ENCODE assay signal across 19 cellular contexts in genomic region chr16:21994856-21995465, GRCh38. TPM values are rescaled to one million over a fixed set of nuclear protein-coding genes. Genes with fewer than 3 reads are reported as not detected.
DNase-seq lines count a peak whose midpoint lies in the region; ATAC-seq, FAIRE-seq and TF ChIP-seq lines count a peak whose summit lies in the region.
"Had no signal": no experiment of that assay in that cellular context is flagged by ENCODE, and none has a peak within 500 bp of the region (broad histone marks: within the 10 kb centered on the region; RNA-seq: fewer than 3 reads in every experiment).

No MANE protein-coding gene starts in this region.

- no peak overlapping the region; the same call in 1 of the 2 replicates for H3K4me2 ChIP-seq in HepG2 (ENCODE audit: low read depth, low read length)
- no peak overlapping the region for H3K4me2 ChIP-seq in mesendoderm (ENCODE audit: low read length)
- H3K4me2 ChIP-seq: BLaER1 treated with 17β-estradiol and CSF1 and Interleukin-3, amounts not matched to agents 10 nM and 100 nM; KMS-11 had no signal

- no peaks in the 10 kb centered on the region for H3K36me3 Mint-ChIP-seq in WTC11
- H3K36me3 Mint-ChIP-seq: CD4-positive, CD25-positive, alpha-beta regulatory T cell had no signal

- no peak overlapping the region for H3K23ac ChIP-seq in mesendoderm (ENCODE audit: low read length)

- H3K79me2 ChIP-seq in HepG2 (ENCODE audit: insufficient read depth, low read length) (no peaks in the 10 kb centered on the region), mesendoderm (ENCODE audit: control insufficient read depth, insufficient read depth, low read length) (no peaks in the 10 kb centered on the region)

- no peak overlapping the region for H4K5ac ChIP-seq in mesendoderm (ENCODE audit: low read length)

- H3K27me3 Mint-ChIP-seq in WTC11 (ENCODE audit: low read depth) = no peaks in the 10 kb centered on the region
- H3K27me3 Mint-ChIP-seq: CD4-positive, CD25-positive, alpha-beta regulatory T cell had no signal

- H4K20me1 ChIP-seq in HepG2 (ENCODE audit: insufficient read depth, low read length) = no peaks in the 10 kb centered on the region
- H4K20me1 ChIP-seq: BLaER1 treated with 17β-estradiol and CSF1 and Interleukin-3, amounts not matched to agents 10 nM and 100 nM had no signal

- H2AK5ac ChIP-seq in mesendoderm (ENCODE audit: low read length) = no peak overlapping the region

- H3K36me3 ChIP-seq in HepG2 (replicated peaks in 1 of 2; ENCODE audit: control insufficient read depth in 1 of 2, insufficient read depth in 2 of 2, low read length in 2 of 2) = no peaks in the 10 kb centered on the region
- H3K36me3 ChIP-seq in right lobe of liver = no peaks in the 10 kb centered on the region
- no peaks in the 10 kb centered on the region for H3K36me3 ChIP-seq in mesendoderm (ENCODE audit: control insufficient read depth, insufficient read depth, low read length)
- H3K36me3 ChIP-seq: BLaER1 treated with 17β-estradiol and CSF1 and Interleukin-3, amounts not matched to agents 10 nM and 100 nM had no signal

- peak overlapping the region; percentile 92; the same call in 1 of the 2 replicates for H3K27ac Mint-ChIP-seq in WTC11

- no peak overlapping the region for H3K56ac ChIP-seq in mesendoderm (ENCODE audit: low read length)

- H3K4me3 Mint-ChIP-seq in WTC11 = no peak overlapping the region

- in situ Hi-C loops in HepG2 (cut with HindIII; ENCODE audit: extremely low pct_ligation_motif_present, low pct_unique_long_range_greater_than_20kb) = loop anchor here (5.0 kb wide), 2 partner anchors 102 to 192 kb away; no protein-coding TSS in a partner anchor
- in situ Hi-C loops in KBM-7 (cut with MboI; ENCODE audit: low pct_unique_long_range_greater_than_20kb, low sequenced_read_pairs) = loop anchor here (25.0 kb wide), 1 partner anchor 192 kb away; no protein-coding TSS in a partner anchor

- ATAC-seq in HepG2 (no peak), right lobe of liver (no peak), WTC11 (peak; percentile 61), GM18519 (IDR thresholded peaks at IDR 0.05; ENCODE audit: low FRiP score, unreplicated experiment) (no peak)

- CTCF ChIA-PET in HepG2 (lab: Yijun Ruan, JAX; ENCODE audit: low intra/inter-chr PET ratio, low total read pairs) = no interaction called here
- CTCF ChIA-PET in WTC11 (lab: Charles Lee) = interaction anchor here (0.7 to 1.4 kb wide), 5 partner anchors 83 to 194 kb away, joined by 3 to 10 read pairs (median 5); no protein-coding TSS in a partner anchor

- no peak overlapping the region for H2BK120ac ChIP-seq in mesendoderm (ENCODE audit: low read depth, low read length)

- H2BK5ac ChIP-seq in mesendoderm (ENCODE audit: low read length) = no peak overlapping the region

- WGBS in HepG2 (ENCODE audit: low lambda C conversion rate) = 70% methylated on average over 13 of the region's 13 CpGs
- 80% methylated on average over 10 of the region's 13 CpGs for WGBS in right lobe of liver (ENCODE audit: insufficient coverage, low coverage, low lambda C conversion rate, missing lambda C conversion rate)
- no CpG with 5 or more reads among the region's 13 CpGs for WGBS in mesendoderm (ENCODE audit: extremely low coverage, insufficient coverage, low lambda C conversion rate)

- POLR2A ChIA-PET in HepG2 (lab: Yijun Ruan, JAX) = no interaction called here
- POLR2A ChIA-PET in WTC11 (lab: Charles Lee) = no interaction called here

- no peaks in the 10 kb centered on the region for H3K79me1 ChIP-seq in mesendoderm (ENCODE audit: low read length)

- no peak for TF ChIP-seq POLR2A in HepG2 (IDR thresholded peaks at IDR 0.05; ENCODE audit: insufficient read depth in 1 of 2, low read depth in 2 of 2, low read length in 2 of 2)
- TF ChIP-seq POLR2A in right lobe of liver (IDR thresholded peaks at IDR 0.05) = no peak
- no peak for TF ChIP-seq POLR2A in erythroblast (IDR thresholded peaks at IDR 0.05; ENCODE audit: low read length)

- H3K27me3 ChIP-seq in HepG2 (ENCODE audit: control insufficient read depth in 1 of 2, insufficient read depth in 2 of 2, low read length in 2 of 2) (no peaks in the 10 kb centered on the region), right lobe of liver (no peaks in the 10 kb centered on the region), mesendoderm (ENCODE audit: insufficient read depth, low read length, poor library complexity) (no peaks in the 10 kb centered on the region)
- H3K27me3 ChIP-seq: BLaER1 treated with 17β-estradiol and CSF1 and Interleukin-3, amounts not matched to agents 10 nM and 100 nM had no signal

- no peak overlapping the region for H2BK15ac ChIP-seq in mesendoderm (replicated peaks; ENCODE audit: low read depth)

- no peak for TF ChIP-seq RAD21 in HepG2 (CRISPR knock-in tag; IDR thresholded peaks at IDR 0.05)

- H3K4me1 ChIP-seq in HepG2 (ENCODE audit: insufficient read depth, low read length) (peaks cover 53% of the 10 kb centered on the region), right lobe of liver (no peaks in the 10 kb centered on the region), mesendoderm (ENCODE audit: control insufficient read depth, low read depth, low read length) (no peaks in the 10 kb centered on the region)

- no peak for FAIRE-seq in HepG2 (lab: Jason Lieb, UNC)
- FAIRE-seq: H1 had no signal

- H4K8ac ChIP-seq in mesendoderm (ENCODE audit: low read depth, low read length) = no peak overlapping the region

- H3K9ac ChIP-seq in HepG2 (ENCODE audit: insufficient read depth, low read depth, low read length) = no peak overlapping the region
- H3K9ac ChIP-seq in mesendoderm (ENCODE audit: low read length) = no peak overlapping the region
- H3K9ac ChIP-seq: BLaER1 treated with 17β-estradiol and CSF1 and Interleukin-3, amounts not matched to agents 10 nM and 100 nM; KMS-11 had no signal

- no peak for TF ChIP-seq EP300 in HepG2 (IDR thresholded peaks at IDR 0.05; ENCODE audit: low read depth in 2 of 2, low read length in 2 of 2)
- TF ChIP-seq EP300 in HepG2 (CRISPR knock-in tag; IDR thresholded peaks at IDR 0.05; ENCODE audit: borderline replicate concordance) = no peak

- no peak overlapping the region for H2AFZ ChIP-seq in HepG2 (ENCODE audit: low read length)

- H3K18ac ChIP-seq in mesendoderm (ENCODE audit: low read length) = no peak overlapping the region

- no peak overlapping the region for H3K4ac ChIP-seq in mesendoderm (ENCODE audit: low read depth, low read length)

- intact Hi-C loops in HepG2 (cut with micrococcal nuclease; ENCODE audit: unreplicated experiment) (no loop called here), right lobe of liver (cut with DNase I) (loop anchor here in 1 of 2 donors (5.0 kb wide), 1 partner anchor 82 kb away; no protein-coding TSS in a partner anchor)

- DNase-seq in HepG2 (ENCODE audit: low spot score) (peak; percentile 44), right lobe of liver (no peak), KBM-7 (peak; percentile 25), WTC11 (ENCODE audit: low spot score) (no peak), mesendoderm (peak; percentile 36), erythroblast (lab: John Stamatoyannopoulos, UW) (no peak)
- DNase-seq in effector CD8-positive, alpha-beta T cell (lab: John Stamatoyannopoulos, UW) = no peak
- DNase-seq: AML-193; Calu3; CD4-positive, CD25-positive, alpha-beta regulatory T cell; DMS79 treated with DMSO at 0.1 percent for 48 hours; GF-D8; HCEC 1CT had no signal

- H3K4me3 ChIP-seq in HepG2 (replicated peaks in 1 of 3; ENCODE audit: insufficient read depth in 1 of 3, low read depth in 2 of 3, low read length in 3 of 3) (no peak overlapping the region), right lobe of liver (no peak overlapping the region), mesendoderm (ENCODE audit: low read length) (no peak overlapping the region)
- H3K4me3 ChIP-seq: BLaER1 treated with 17β-estradiol and CSF1 and Interleukin-3, amounts not matched to agents 10 nM and 100 nM had no signal

- BruUV-seq in HepG2 (replicated peaks; lab: Mats Ljungman, UMichigan) = no TSS peak

- TF ChIP-seq CTCF in HepG2 (CRISPR knock-in tag; IDR thresholded peaks at IDR 0.05) = no peak
- TF ChIP-seq CTCF in right lobe of liver (IDR thresholded peaks at IDR 0.05) = no peak
- no peak for TF ChIP-seq CTCF in WTC11 (IDR thresholded peaks at IDR 0.05)

- no peaks in the 10 kb centered on the region for H3K9me3 Mint-ChIP-seq in WTC11
- H3K9me3 Mint-ChIP-seq: CD4-positive, CD25-positive, alpha-beta regulatory T cell had no signal

- H3K9me3 ChIP-seq in HepG2 (ENCODE audit: low read length) (no peaks in the 10 kb centered on the region), right lobe of liver (no peaks in the 10 kb centered on the region)
- H3K9me3 ChIP-seq: BLaER1 treated with 17β-estradiol and CSF1 and Interleukin-3, amounts not matched to agents 10 nM and 100 nM had no signal

- H3K4me1 Mint-ChIP-seq in WTC11 = peaks cover 12% of the 10 kb centered on the region

- no peak overlapping the region for H3K27ac ChIP-seq in HepG2 (ENCODE audit: extremely low read length, insufficient read depth, low read length)
- H3K27ac ChIP-seq in right lobe of liver = no peak overlapping the region
- no peak overlapping the region for H3K27ac ChIP-seq in mesendoderm (ENCODE audit: low read depth, low read length)
- H3K27ac ChIP-seq: 22Rv1; BLaER1 treated with 17β-estradiol and CSF1 and Interleukin-3, amounts not matched to agents 10 nM and 100 nM; HL-60; KMS-11 had no signal

RNA-seq across cellular contexts. Expression of gene PDZD9, which starts 6.0 kb away (rescaled TPM):
- total RNA-seq in HepG2 (2016; rRNA removed; fragmentation: Illumina TruSeq; extraction: Trizol) = not detected in 2 replicates
- not detected in 2 replicates for total RNA-seq in HepG2 (2016; cell fraction: cytosol; rRNA removed; fragmentation: Illumina TruSeq; extraction: Trizol; ENCODE audit: low read depth)
- total RNA-seq in HepG2 (2016; cell fraction: insoluble cytoplasmic fraction; rRNA removed; fragmentation: Illumina TruSeq; extraction: Trizol) = not detected in 2 replicates
- not detected in 2 replicates for total RNA-seq in HepG2 (2016; cell fraction: membrane; rRNA removed; fragmentation: Illumina TruSeq; extraction: Trizol)
- not detected in 2 replicates for total RNA-seq in HepG2 (2016; cell fraction: nucleus; rRNA removed; fragmentation: Illumina TruSeq; extraction: Trizol)
- not detected in 2 replicates for polyA plus RNA-seq in HepG2 (2011; rRNA removed)
- polyA plus RNA-seq in HepG2 (2011; cell fraction: cytosol; rRNA removed) = not detected in 2 replicates
- not detected in 2 replicates for polyA plus RNA-seq in HepG2 (2011; cell fraction: nucleus; rRNA removed)
- 0.25 TPM in 1 of 2 replicates, not detected in the other for polyA plus RNA-seq in HepG2 (2012)
- not detected in 2 replicates for polyA plus RNA-seq in HepG2 (2016; cell fraction: cytosol; fragmentation: Illumina TruSeq; extraction: Trizol; ENCODE audit: low read depth)
- not detected in 2 replicates for polyA plus RNA-seq in HepG2 (2016; cell fraction: insoluble cytoplasmic fraction; fragmentation: Illumina TruSeq; extraction: Trizol; ENCODE audit: low read depth)
- polyA plus RNA-seq in HepG2 (2016; cell fraction: membrane; fragmentation: Illumina TruSeq; extraction: Trizol; ENCODE audit: low read depth) = not detected in 2 replicates
- not detected in 2 replicates for polyA plus RNA-seq in HepG2 (2016; cell fraction: nucleus; fragmentation: Illumina TruSeq; extraction: Trizol; ENCODE audit: insufficient read depth, low read depth)
- not detected in 2 replicates for polyA minus RNA-seq in HepG2 (2011; rRNA and poly(A)+ RNA removed; ENCODE audit: low replicate concordance)
- not detected in 2 replicates for polyA minus RNA-seq in HepG2 (2011; cell fraction: cytosol; rRNA and poly(A)+ RNA removed)
- not detected in 2 replicates for polyA minus RNA-seq in HepG2 (2011; cell fraction: nucleus; rRNA and poly(A)+ RNA removed)
- total RNA-seq in right lobe of liver = not detected
- total RNA-seq in WTC11 (2021) = not detected in 3 replicates
- polyA plus RNA-seq in mesendoderm (2013, experiment 1 of 2) = not detected
- not detected for polyA plus RNA-seq in mesendoderm (2013, experiment 2 of 2)
- total RNA-seq: Calu3; CD4-positive, CD25-positive, alpha-beta regulatory T cell; H1 had no signal
- polyA plus RNA-seq: H1 had no signal

RNA-seq across cellular contexts. Expression of gene MOSMO, which starts 12.9 kb away (rescaled TPM):
- total RNA-seq in HepG2 (2016; rRNA removed; fragmentation: Illumina TruSeq; extraction: Trizol) = 19.1 and 26.7 TPM in 2 replicates
- total RNA-seq in HepG2 (2016; cell fraction: cytosol; rRNA removed; fragmentation: Illumina TruSeq; extraction: Trizol; ENCODE audit: low read depth) = 34.5 and 48.8 TPM in 2 replicates
- 16.9 and 27.7 TPM in 2 replicates for total RNA-seq in HepG2 (2016; cell fraction: insoluble cytoplasmic fraction; rRNA removed; fragmentation: Illumina TruSeq; extraction: Trizol)
- total RNA-seq in HepG2 (2016; cell fraction: membrane; rRNA removed; fragmentation: Illumina TruSeq; extraction: Trizol) = 47.0 and 53.1 TPM in 2 replicates
- total RNA-seq in HepG2 (2016; cell fraction: nucleus; rRNA removed; fragmentation: Illumina TruSeq; extraction: Trizol) = 39.8 and 41.4 TPM in 2 replicates
- 29.2 and 32.6 TPM in 2 replicates for polyA plus RNA-seq in HepG2 (2011; rRNA removed)
- polyA plus RNA-seq in HepG2 (2011; cell fraction: cytosol; rRNA removed) = 15.1 and 17.4 TPM in 2 replicates
- polyA plus RNA-seq in HepG2 (2011; cell fraction: nucleus; rRNA removed) = 31.8 and 32.6 TPM in 2 replicates
- 24.9 and 29.4 TPM in 2 replicates for polyA plus RNA-seq in HepG2 (2012)
- polyA plus RNA-seq in HepG2 (2016; cell fraction: cytosol; fragmentation: Illumina TruSeq; extraction: Trizol; ENCODE audit: low read depth) = 63.6 and 64.2 TPM in 2 replicates
- 17.4 and 20.9 TPM in 2 replicates for polyA plus RNA-seq in HepG2 (2016; cell fraction: insoluble cytoplasmic fraction; fragmentation: Illumina TruSeq; extraction: Trizol; ENCODE audit: low read depth)
- 55.0 and 58.1 TPM in 2 replicates for polyA plus RNA-seq in HepG2 (2016; cell fraction: membrane; fragmentation: Illumina TruSeq; extraction: Trizol; ENCODE audit: low read depth)
- 50.7 and 52.4 TPM in 2 replicates for polyA plus RNA-seq in HepG2 (2016; cell fraction: nucleus; fragmentation: Illumina TruSeq; extraction: Trizol; ENCODE audit: insufficient read depth, low read depth)
- polyA minus RNA-seq in HepG2 (2011; rRNA and poly(A)+ RNA removed; ENCODE audit: low replicate concordance) = 13.8 and 35.0 TPM in 2 replicates
- 11.3 and 13.2 TPM in 2 replicates for polyA minus RNA-seq in HepG2 (2011; cell fraction: cytosol; rRNA and poly(A)+ RNA removed)
- polyA minus RNA-seq in HepG2 (2011; cell fraction: nucleus; rRNA and poly(A)+ RNA removed) = 49.3 and 57.4 TPM in 2 replicates
- 10 to 100 TPM in 2 of 6 experiments, 1 to 10 TPM in 4; 6.7 to 13.4 (median 7.5) TPM for total RNA-seq in right lobe of liver
- total RNA-seq in WTC11 (2021) = 10.7 to 11.6 TPM (median 10.7 TPM) in 3 replicates
- 8.6 TPM for polyA plus RNA-seq in mesendoderm (2013, experiment 1 of 2)
- 8.2 TPM for polyA plus RNA-seq in mesendoderm (2013, experiment 2 of 2)

RNA-seq across cellular contexts. Expression of gene UQCRC2, which starts 41.8 kb away (rescaled TPM):
- total RNA-seq in HepG2 (2016; rRNA removed; fragmentation: Illumina TruSeq; extraction: Trizol) (536 and 704 TPM in 2 replicates), right lobe of liver (100 to 1,000 TPM; 128 to 214 (median 169) TPM), WTC11 (2021) (197 to 207 TPM (median 198 TPM) in 3 replicates)
- 269 and 276 TPM in 2 replicates for total RNA-seq in HepG2 (2016; cell fraction: cytosol; rRNA removed; fragmentation: Illumina TruSeq; extraction: Trizol; ENCODE audit: low read depth)
- 530 and 708 TPM in 2 replicates for total RNA-seq in HepG2 (2016; cell fraction: insoluble cytoplasmic fraction; rRNA removed; fragmentation: Illumina TruSeq; extraction: Trizol)
- total RNA-seq in HepG2 (2016; cell fraction: membrane; rRNA removed; fragmentation: Illumina TruSeq; extraction: Trizol) = 296 and 309 TPM in 2 replicates
- 306 and 335 TPM in 2 replicates for total RNA-seq in HepG2 (2016; cell fraction: nucleus; rRNA removed; fragmentation: Illumina TruSeq; extraction: Trizol)
- 346 and 442 TPM in 2 replicates for polyA plus RNA-seq in HepG2 (2011; rRNA removed)
- polyA plus RNA-seq in HepG2 (2011; cell fraction: cytosol; rRNA removed) = 376 and 449 TPM in 2 replicates
- 283 and 343 TPM in 2 replicates for polyA plus RNA-seq in HepG2 (2011; cell fraction: nucleus; rRNA removed)
- 554 and 647 TPM in 2 replicates for polyA plus RNA-seq in HepG2 (2012)
- 133 and 142 TPM in 2 replicates for polyA plus RNA-seq in HepG2 (2016; cell fraction: cytosol; fragmentation: Illumina TruSeq; extraction: Trizol; ENCODE audit: low read depth)
- polyA plus RNA-seq in HepG2 (2016; cell fraction: insoluble cytoplasmic fraction; fragmentation: Illumina TruSeq; extraction: Trizol; ENCODE audit: low read depth) = 562 and 567 TPM in 2 replicates
- 167 and 170 TPM in 2 replicates for polyA plus RNA-seq in HepG2 (2016; cell fraction: membrane; fragmentation: Illumina TruSeq; extraction: Trizol; ENCODE audit: low read depth)
- 363 and 436 TPM in 2 replicates for polyA plus RNA-seq in HepG2 (2016; cell fraction: nucleus; fragmentation: Illumina TruSeq; extraction: Trizol; ENCODE audit: insufficient read depth, low read depth)
- 333 and 632 TPM in 2 replicates for polyA minus RNA-seq in HepG2 (2011; rRNA and poly(A)+ RNA removed; ENCODE audit: low replicate concordance)
- 321 TPM in 2 replicates for polyA minus RNA-seq in HepG2 (2011; cell fraction: cytosol; rRNA and poly(A)+ RNA removed)
- polyA minus RNA-seq in HepG2 (2011; cell fraction: nucleus; rRNA and poly(A)+ RNA removed) = 523 and 535 TPM in 2 replicates
- 88.1 TPM for polyA plus RNA-seq in mesendoderm (2013, experiment 1 of 2)
- polyA plus RNA-seq in mesendoderm (2013, experiment 2 of 2) = 82.3 TPM

Comparison
In these comparisons a context has a peak if more than half of its experiments do, and no peak if none do; other contexts are left out.
1. DNase-seq: peak in HepG2 (single experiment), KBM-7 (single experiment) and mesendoderm (single experiment); none in right lobe of liver (0 of 3), WTC11 (single experiment), erythroblast (0 of 2) and effector CD8-positive, alpha-beta T cell (single experiment).
2. Of the 50 proteins assayed by ChIP-seq in both HepG2 and WTC11: peak only in HepG2: ZNF281; only in WTC11: none; in both: none; in neither: 49.